Comparison of ENCODE assay signal across 8 cellular contexts in genomic region chr3:72270072-72270611, GRCh38.
DNase-seq lines count a peak whose midpoint lies in the region; FAIRE-seq and TF ChIP-seq lines count a peak whose summit lies in the region.

No MANE protein-coding gene starts in this region.

- intact Hi-C loops in CD14-positive monocyte (cut with micrococcal nuclease) (loop anchor here (5.0 to 10.0 kb wide), 4 partner anchors 67 to 295 kb away; no protein-coding TSS in a partner anchor), kidney (cut with DNase I) (no loop called here), tibial artery (cut with DNase I; ENCODE audit: low total_unique reads) (loop anchor here (10.0 kb wide), 1 partner anchor 315 kb away; no protein-coding TSS in a partner anchor)

- H3K36me3 ChIP-seq in KMS-11 (ENCODE audit: insufficient read depth) (no peaks in the 10 kb centered on the region), kidney (ENCODE audit: control insufficient read depth in 1 of 2, insufficient read depth in 2 of 2, low read length in 2 of 2) (no peaks in the 10 kb centered on the region), tibial artery (no peaks in the 10 kb centered on the region)

- H3K4me2 ChIP-seq in KMS-11 = peak overlapping the region; percentile 58; the same call in 1 of the 2 replicates

- H3K27me3 ChIP-seq in KMS-11 (ENCODE audit: insufficient read depth, low read depth) (no peaks in the 10 kb centered on the region), tibial artery (no peaks in the 10 kb centered on the region)

- peaks cover 84% of the 10 kb centered on the region for H3K4me1 Mint-ChIP-seq in CD14-positive monocyte

- H3K27me3 Mint-ChIP-seq in CD14-positive monocyte (ENCODE audit: low read depth in 3 of 3) = peaks cover 0 to 7% (median 6%) of the 10 kb centered on the region in 3 donors

- 0 out of 2 replicates have a peak overlapping the region, but pooled peaks have one; percentile 29 for H2AFZ ChIP-seq in KMS-11 (ENCODE audit: low read depth)

- peaks cover 0 to 3% (median 0%) of the 10 kb centered on the region in 7 donors for H3K9me3 Mint-ChIP-seq in CD14-positive monocyte

- DNase-seq in CD14-positive monocyte (ENCODE audit: low spot score) (peak; percentile 98), amniotic stem cell (lab: John Stamatoyannopoulos, UW) (peak; percentile 80), kidney (peak; percentile 95), tibial artery (peak; percentile 95 to 97), D721Med (ENCODE audit: insufficient read length, low spot score) (no peak), NCI-H2171 treated with DMSO at 0.1 percent for 48 hours (lab: John Stamatoyannopoulos, UW) (no peak), NCI-H748 (lab: John Stamatoyannopoulos, UW; ENCODE audit: unreplicated experiment) (no peak)

- H3K4me1 ChIP-seq in KMS-11 (ENCODE audit: low read depth, poor library complexity, severe bottlenecking) (peaks cover 41% of the 10 kb centered on the region), kidney (ENCODE audit: control insufficient read depth in 1 of 2, insufficient read depth in 1 of 2, low read depth in 1 of 2, low read length in 2 of 2) (peaks cover 15 to 19% of the 10 kb centered on the region in 2 donors), tibial artery (peaks cover 0 to 36% (median 31%) of the 10 kb centered on the region in 4 donors)

- peaks cover 0 to 2% of the 10 kb centered on the region in 2 donors for H3K36me3 Mint-ChIP-seq in CD14-positive monocyte

- peak; percentile 52 for FAIRE-seq in kidney (lab: Jason Lieb, UNC)
- no peak for FAIRE-seq in D721Med (lab: Jason Lieb, UNC)

- no peaks in the 10 kb centered on the region for H4K20me1 ChIP-seq in KMS-11 (ENCODE audit: insufficient read depth)

- H3K9ac ChIP-seq in KMS-11 (no peak overlapping the region; the same call in 1 of the 2 replicates), kidney (ENCODE audit: low read length in 2 of 2) (no peak overlapping the region)

- H3K79me2 ChIP-seq in KMS-11 (ENCODE audit: insufficient read depth, low read depth) = no peaks in the 10 kb centered on the region

- H3K9me3 ChIP-seq in kidney (ENCODE audit: control insufficient read depth in 1 of 2, low read length in 2 of 2) = no peaks in the 10 kb centered on the region
- no peaks in the 10 kb centered on the region for H3K9me3 ChIP-seq in tibial artery

- peak overlapping the region; percentile 96 to 98 (median 97) for H3K27ac Mint-ChIP-seq in CD14-positive monocyte

- H3K4me3 ChIP-seq in KMS-11 (IDR thresholded peaks at IDR 0.05; ENCODE audit: insufficient read depth, low read depth, low read length) = no peak overlapping the region
- H3K4me3 ChIP-seq in kidney (ENCODE audit: low read length in 2 of 2) = no peak overlapping the region
- no peak overlapping the region for H3K4me3 ChIP-seq in tibial artery

- TF ChIP-seq CTCF in CD14-positive monocyte (IDR thresholded peaks at IDR 0.05) (no peak), KMS-11 (conservative IDR thresholded peaks at IDR 0.05; ENCODE audit: low read depth, low read length) (no peak), kidney (IDR thresholded peaks at IDR 0.05; ENCODE audit: borderline replicate concordance, extremely low read depth, insufficient read depth) (no peak), tibial artery (IDR thresholded peaks at IDR 0.05) (no peak), D721Med (IDR thresholded peaks at IDR 0.05; ENCODE audit: insufficient read depth, missing control alignments) (no peak)

- H3K4me3 Mint-ChIP-seq in CD14-positive monocyte = peak overlapping the region in 1 of 2 donors; percentile 69

- H3K27ac ChIP-seq in KMS-11 = peak overlapping the region; percentile 52; the same call in 1 of the 2 replicates
- H3K27ac ChIP-seq in kidney (ENCODE audit: low read depth in 2 of 2, low read length in 2 of 2) = no peak overlapping the region
- H3K27ac ChIP-seq in tibial artery = peak overlapping the region in 1 of 2 donors; percentile 47

Comparison
In these comparisons a context has a peak if more than half of its experiments do, and no peak if none do; other contexts are left out.
1. DNase-seq: peak in CD14-positive monocyte (single experiment), amniotic stem cell (single experiment), kidney (single experiment) and tibial artery (2 of 2); none in D721Med (single experiment), NCI-H2171 treated with DMSO at 0.1 percent for 48 hours (single experiment) and NCI-H748 (single experiment).